8 cellular contexts compared by ENCODE assay signal in genomic region chr6:2857580-2858337, GRCh38. TPM values are rescaled to one million over a fixed set of nuclear protein-coding genes. Genes with fewer than 3 reads are reported as not detected.
A peak's percentile ranks its signal among the peaks of the same experiment; 100 is the strongest.
DNase-seq lines count a peak whose midpoint lies in the region; ATAC-seq and TF ChIP-seq lines count a peak whose summit lies in the region.

No MANE protein-coding gene starts in this region.

- H3K9me3 Mint-ChIP-seq in Calu3 (ENCODE audit: low read depth, unreplicated experiment), result peaks cover 3% of the 10 kb centered on the region

- H3K27ac ChIP-seq in smooth muscle cell (ENCODE audit: low read depth), result peak overlapping the region; percentile 88

- H3K27ac Mint-ChIP-seq in Calu3 (ENCODE audit: unreplicated experiment), result peak overlapping the region; percentile 94

- peaks cover 15% of the 10 kb centered on the region for H3F3A ChIP-seq in smooth muscle cell (ENCODE audit: low read depth)

- no TSS peak for BruUV-seq in Calu3 (replicated peaks; lab: Mats Ljungman, UMichigan)

- DNase-seq in Calu3 (peak; percentile 82), NCI-H1105 (lab: John Stamatoyannopoulos, UW) (peak; percentile 19), activated T-cell treated with anti-CD3 and anti-CD28 coated beads for 48 hours (ENCODE audit: low read depth) (peak; percentile 80), fibroblast of the conjunctiva (ENCODE audit: low read depth) (peak; percentile 67), smooth muscle cell (lab: John Stamatoyannopoulos, UW; ENCODE audit: unreplicated experiment) (no peak), NCI-H1694 (lab: John Stamatoyannopoulos, UW) (no peak), NCI-H748 treated with DMSO at 0.1 percent for 48 hours (lab: John Stamatoyannopoulos, UW) (no peak)

- H3K9ac ChIP-seq in smooth muscle cell (ENCODE audit: low read depth), result no peak overlapping the region

- no peaks in the 10 kb centered on the region for H4K20me1 ChIP-seq in smooth muscle cell (ENCODE audit: low read depth)

- TF ChIP-seq CTCF in Calu3 (IDR thresholded peaks at IDR 0.05; ENCODE audit: unreplicated experiment) (no peak), smooth muscle cell (IDR thresholded peaks at IDR 0.05; ENCODE audit: borderline replicate concordance, insufficient read depth, poor library complexity, severe bottlenecking) (no peak)

- H3K9me3 ChIP-seq in smooth muscle cell (replicated peaks; ENCODE audit: low read depth), result no peaks in the 10 kb centered on the region

- WGBS in smooth muscle cell (ENCODE audit: low lambda C conversion rate), result 22% methylated on average over 18 of the region's 18 CpGs

- no peaks in the 10 kb centered on the region for H3K36me3 ChIP-seq in smooth muscle cell (ENCODE audit: low read depth)

- H3K27me3 ChIP-seq in smooth muscle cell (ENCODE audit: low read depth), result no peaks in the 10 kb centered on the region

- CTCF ChIA-PET in Calu3 (lab: Charles Lee), result interaction anchor here (0.7 to 1.4 kb wide), 6 partner anchors 11 to 103 kb away, joined by 3 to 6 read pairs (median 4); partner anchors contain the start of gene SERPINB1

- peaks cover 56% of the 10 kb centered on the region for H3K4me1 Mint-ChIP-seq in Calu3 (ENCODE audit: low read depth, unreplicated experiment)

- peak overlapping the region; percentile 55 for H3K4me3 Mint-ChIP-seq in Calu3 (ENCODE audit: low read depth, unreplicated experiment)

- peak overlapping the region; percentile 73 for H3K4me2 ChIP-seq in smooth muscle cell

- H3K4me1 ChIP-seq in smooth muscle cell (ENCODE audit: low read depth), result peaks cover 20% of the 10 kb centered on the region

- no peaks in the 10 kb centered on the region for H3K79me2 ChIP-seq in smooth muscle cell (ENCODE audit: low read depth)

- H2AFZ ChIP-seq in smooth muscle cell (ENCODE audit: low read depth), result peak overlapping the region; percentile 82

- peak overlapping the region; percentile 18 for H3K4me3 ChIP-seq in smooth muscle cell

- peak; percentile 50 for ATAC-seq in GM21723 (IDR thresholded peaks at IDR 0.05; ENCODE audit: unreplicated experiment)

- peaks cover 26% of the 10 kb centered on the region for H3K36me3 Mint-ChIP-seq in Calu3 (ENCODE audit: insufficient read depth, unreplicated experiment)

- no peaks in the 10 kb centered on the region for H3K27me3 Mint-ChIP-seq in Calu3 (ENCODE audit: unreplicated experiment)

- intact Hi-C loops in Calu3 (cut with micrococcal nuclease; ENCODE audit: unreplicated experiment), result no loop called here

RNA-seq across cellular contexts. Expression of gene SERPINB1, which starts 16.1 kb away (rescaled TPM):
- total RNA-seq in Calu3 (2022) (56.3 and 78.5 TPM in 2 replicates), smooth muscle cell (10.5 and 14.8 TPM in 2 replicates)
- polyA plus RNA-seq in smooth muscle cell, result 17.7 and 21.9 TPM in 2 replicates

RNA-seq across cellular contexts. Expression of gene SERPINB9, which starts 45.4 kb away (rescaled TPM):
- 17.2 and 22.9 TPM in 2 replicates for total RNA-seq in Calu3 (2022)
- 22.4 and 23.7 TPM in 2 replicates for total RNA-seq in smooth muscle cell
- polyA plus RNA-seq in smooth muscle cell, result 12.9 and 14.5 TPM in 2 replicates

Comparison
In these comparisons a context has a peak if more than half of its experiments do, and no peak if none do; other contexts are left out.
1. DNase-seq: peak in Calu3 (single experiment), NCI-H1105 (single experiment), activated T-cell treated with anti-CD3 and anti-CD28 coated beads for 48 hours (single experiment) and fibroblast of the conjunctiva (single experiment); none in smooth muscle cell (single experiment), NCI-H1694 (single experiment) and NCI-H748 treated with DMSO at 0.1 percent for 48 hours (single experiment).